2 cellular contexts compared by ENCODE assay signal in genomic region chr2:111689174-111689573, GRCh38.
TF ChIP-seq lines count a peak whose summit lies in the region.

No MANE protein-coding gene starts in this region.

TF ChIP-seq in HepG2, 621 proteins besides CTCF, POLR2A, EP300 and RAD21:
- no peak for TF ChIP-seq RORA (CRISPR knock-in tag; IDR thresholded peaks at IDR 0.05)
- no peak for TF ChIP-seq ZNF274 (CRISPR knock-in tag; IDR thresholded peaks at IDR 0.05)
- peak; percentile 76 for TF ChIP-seq NFE2L2 (IDR thresholded peaks at IDR 0.05; ENCODE audit: low read length)
- no peak for TF ChIP-seq SOX13 (IDR thresholded peaks at IDR 0.05)
- TF ChIP-seq SOX13 (CRISPR knock-in tag; conservative IDR thresholded peaks at IDR 0.05 in 1 of 2, IDR thresholded peaks at IDR 0.05 in 1 of 2) = no peak
- TF ChIP-seq ZNF841 (CRISPR knock-in tag; IDR thresholded peaks at IDR 0.05; ENCODE audit: borderline replicate concordance) = no peak
- TF ChIP-seq ZNF446 (CRISPR knock-in tag; IDR thresholded peaks at IDR 0.05) = no peak
- no peak for TF ChIP-seq TEAD2 (CRISPR knock-in tag; IDR thresholded peaks at IDR 0.05)
- TF ChIP-seq ZNF562 (CRISPR knock-in tag; IDR thresholded peaks at IDR 0.05; ENCODE audit: borderline replicate concordance) = no peak
- no peak for TF ChIP-seq NKX3-1 (CRISPR knock-in tag; IDR thresholded peaks at IDR 0.05)

TF ChIP-seq in K562, 482 proteins besides CTCF, POLR2A, EP300 and RAD21:
- TF ChIP-seq STAT5A (IDR thresholded peaks at IDR 0.05; ENCODE audit: borderline replicate concordance, low read length) (no peak), ESRRB (CRISPR knock-in tag; IDR thresholded peaks at IDR 0.05; ENCODE audit: borderline replicate concordance) (no peak), BRD4 (IDR thresholded peaks at IDR 0.05) (no peak), SREBF1 (IDR thresholded peaks at IDR 0.05; ENCODE audit: borderline replicate concordance, low read depth, low read length) (no peak), BCL6 (CRISPR knock-in tag; IDR thresholded peaks at IDR 0.05) (no peak), ZBED1 (IDR thresholded peaks at IDR 0.05) (no peak), BCLAF1 (IDR thresholded peaks at IDR 0.05; ENCODE audit: borderline replicate concordance in 1 of 2, control insufficient read depth in 1 of 2, low read depth in 2 of 2, low read length in 1 of 2) (no peak), HDGF (IDR thresholded peaks at IDR 0.05) (no peak), ZNF232 (CRISPR knock-in tag; IDR thresholded peaks at IDR 0.05) (no peak), ZNF609 (CRISPR knock-in tag; IDR thresholded peaks at IDR 0.05; ENCODE audit: borderline replicate concordance) (no peak), NFE2L1 (tag; IDR thresholded peaks at IDR 0.05; ENCODE audit: borderline replicate concordance, low read depth) (peak; percentile 51; the same call in 1 of the 2 replicates), ZNF354B (CRISPR knock-in tag; IDR thresholded peaks at IDR 0.05) (no peak), EP400 (IDR thresholded peaks at IDR 0.05) (no peak), ZNF239 (CRISPR knock-in tag; IDR thresholded peaks at IDR 0.05) (no peak), MAFG (tag; conservative IDR thresholded peaks at IDR 0.05) (peak; percentile 78), DACH1 (IDR thresholded peaks at IDR 0.05; ENCODE audit: partially characterized antibody) (no peak), TFAM (CRISPR knock-in tag; conservative IDR thresholded peaks at IDR 0.05) (no peak), PCBP1 (IDR thresholded peaks at IDR 0.05; ENCODE audit: low read depth, low read length, poor library complexity, severe bottlenecking) (no peak), HNRNPH1 (optimal IDR thresholded peaks at IDR 0.05; ENCODE audit: low read depth, low read length) (no peak), C11orf30 (IDR thresholded peaks at IDR 0.05; ENCODE audit: low read depth) (peak; percentile 47; the same call in 1 of the 2 replicates), ETS2 (tag; IDR thresholded peaks at IDR 0.05; ENCODE audit: borderline replicate concordance, poor library complexity, severe bottlenecking) (no peak), EGR1 (conservative IDR thresholded peaks at IDR 0.05) (no peak), DPF2 (IDR thresholded peaks at IDR 0.05) (no peak), RERE (CRISPR knock-in tag; IDR thresholded peaks at IDR 0.05; ENCODE audit: borderline replicate concordance) (no peak), NFE2 (IDR thresholded peaks at IDR 0.05; ENCODE audit: low read depth) (0 out of 2 replicates have a peak, but pooled peaks have one; percentile 22), KHSRP (IDR thresholded peaks at IDR 0.05) (no peak), NR2C2 (CRISPR knock-in tag; IDR thresholded peaks at IDR 0.05) (no peak), NR2C2 (tag; IDR thresholded peaks at IDR 0.05) (no peak), CCNT2 (IDR thresholded peaks at IDR 0.05; ENCODE audit: borderline replicate concordance, extremely low read depth, insufficient read length, low read depth, low read length) (no peak), SMARCC2 (IDR thresholded peaks at IDR 0.05; ENCODE audit: low read depth) (no peak), RBM14 (IDR thresholded peaks at IDR 0.05; ENCODE audit: borderline replicate concordance, insufficient read depth, low read depth, low read length) (no peak), ZNF586 (CRISPR knock-in tag; conservative IDR thresholded peaks at IDR 0.05) (no peak)
- TF ChIP-seq, protein P1, sequence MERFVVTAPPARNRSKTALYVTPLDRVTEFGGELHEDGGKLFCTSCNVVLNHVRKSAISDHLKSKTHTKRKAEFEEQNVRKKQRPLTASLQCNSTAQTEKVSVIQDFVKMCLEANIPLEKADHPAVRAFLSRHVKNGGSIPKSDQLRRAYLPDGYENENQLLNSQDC (CRISPR knock-in tag; IDR thresholded peaks at IDR 0.05) = no peak
- TF ChIP-seq, protein P2, sequence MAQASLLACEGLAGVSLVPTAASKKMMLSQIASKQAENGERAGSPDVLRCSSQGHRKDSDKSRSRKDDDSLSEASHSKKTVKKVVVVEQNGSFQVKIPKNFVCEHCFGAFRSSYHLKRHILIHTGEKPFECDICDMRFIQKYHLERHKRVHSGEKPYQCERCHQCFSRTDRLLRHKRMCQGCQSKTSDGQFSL (CRISPR knock-in tag; IDR thresholded peaks at IDR 0.05) = no peak
- TF ChIP-seq, protein P2 (tag; IDR thresholded peaks at IDR 0.05) = no peak
- TF ChIP-seq, protein P3, sequence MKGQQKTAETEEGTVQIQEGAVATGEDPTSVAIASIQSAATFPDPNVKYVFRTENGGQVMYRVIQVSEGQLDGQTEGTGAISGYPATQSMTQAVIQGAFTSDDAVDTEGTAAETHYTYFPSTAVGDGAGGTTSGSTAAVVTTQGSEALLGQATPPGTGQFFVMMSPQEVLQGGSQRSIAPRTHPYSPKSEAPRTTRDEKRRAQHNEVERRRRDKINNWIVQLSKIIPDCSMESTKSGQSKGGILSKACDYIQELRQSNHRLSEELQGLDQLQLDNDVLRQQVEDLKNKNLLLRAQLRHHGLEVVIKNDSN (CRISPR knock-in tag; IDR thresholded peaks at IDR 0.05) = no peak
- TF ChIP-seq, protein P4, sequence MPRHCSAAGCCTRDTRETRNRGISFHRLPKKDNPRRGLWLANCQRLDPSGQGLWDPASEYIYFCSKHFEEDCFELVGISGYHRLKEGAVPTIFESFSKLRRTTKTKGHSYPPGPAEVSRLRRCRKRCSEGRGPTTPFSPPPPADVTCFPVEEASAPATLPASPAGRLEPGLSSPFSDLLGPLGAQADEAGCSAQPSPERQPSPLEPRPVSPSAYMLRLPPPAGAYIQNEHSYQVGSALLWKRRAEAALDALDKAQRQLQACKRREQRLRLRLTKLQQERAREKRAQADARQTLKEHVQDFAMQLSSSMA (CRISPR knock-in tag; IDR thresholded peaks at IDR 0.05) = no peak
